Comparison of ENCODE assay signal across 1 cellular context in genomic region chr11:67393437-67393836, GRCh38.
TF ChIP-seq lines count a peak whose summit lies in the region.

No MANE protein-coding gene starts in this region.

TF ChIP-seq in GM12878, 131 proteins besides CTCF, POLR2A, EP300 and RAD21:
- TF ChIP-seq CHD2 (IDR thresholded peaks at IDR 0.05; ENCODE audit: borderline replicate concordance, low read depth, low read length) = no peak
- TF ChIP-seq FOXK2 (IDR thresholded peaks at IDR 0.05) = no peak
- TF ChIP-seq ATF7 (IDR thresholded peaks at IDR 0.05; ENCODE audit: low read depth) = no peak
- no peak for TF ChIP-seq SIX5 (IDR thresholded peaks at IDR 0.05; ENCODE audit: low read depth, low read length, severe bottlenecking)
- no peak for TF ChIP-seq NKRF (conservative IDR thresholded peaks at IDR 0.05)
- no peak for TF ChIP-seq CHD1 (IDR thresholded peaks at IDR 0.05; ENCODE audit: low read depth, low read length)
